23 cellular contexts compared by ENCODE assay signal in genomic region chr6:148547110-148547509, GRCh38.
"Had no signal": no experiment of that assay in that cellular context is flagged by ENCODE, and none has a peak within 500 bp of the region (broad histone marks: within the 10 kb centered on the region; RNA-seq: fewer than 3 reads in every experiment).

No MANE protein-coding gene starts in this region.

- H3K9ac ChIP-seq: KMS-11 had no signal

- DNase-seq: activated CD4-positive, alpha-beta memory T cell treated with anti-CD3 and anti-CD28 coated beads for 36 hours; activated CD4-positive, alpha-beta T cell treated with anti-CD3 and anti-CD28 coated beads, Interleukin-2, amount 10 ng/mL, durations not matched to agents 7 days and 5 days; activated CD4-positive, CD25-positive, alpha-beta regulatory T cell; activated CD8-positive, alpha-beta memory T cell treated with anti-CD3 and anti-CD28 coated beads for 24 hours; activated naive CD4-positive, alpha-beta T cell treated with anti-CD3 and anti-CD28 coated beads, Interleukin-2, amount 50 U/mL, for 16 hours; activated naive CD8-positive, alpha-beta T cell treated with anti-CD3 and anti-CD28 coated beads, Interleukin-2, amount 10 ng/mL, durations not matched to agents 7 days and 5 days; activated T-cell treated with anti-CD3 and anti-CD28 coated beads for 4 hours; MG63; NCI-H1105; NCI-H1436; NCI-H1694 treated with DMSO at 0.1 percent for 48 hours; NCI-H2029 treated with DMSO at 0.1 percent for 48 hours; NCI-H446; NCI-H524; Peyer's patch; SHP77; T-cell; T-helper 2 cell; T1000 had no signal

- H3K4me3 ChIP-seq: adrenal gland, MG63, Peyer's patch, SJSA1 had no signal

- ATAC-seq: T-cell had no signal

- H3K27me3 ChIP-seq: adrenal gland, MG63, Peyer's patch, SJSA1 had no signal

- H3K27ac ChIP-seq: adrenal gland, KMS-11, Peyer's patch, SJSA1, VCaP had no signal

- H3K9me3 ChIP-seq: adrenal gland, MG63, Peyer's patch, SJSA1 had no signal

- H3K4me2 ChIP-seq: KMS-11 had no signal
